In genomic region chr3:132781922-132782321, GRCh38 we compare ENCODE assay signal across 31 cellular contexts.
"Had no signal": no experiment of that assay in that cellular context is flagged by ENCODE, and none has a peak within 500 bp of the region (broad histone marks: within the 10 kb centered on the region; RNA-seq: fewer than 3 reads in every experiment).

No MANE protein-coding gene starts in this region.

- H3K4me1 ChIP-seq: foreskin keratinocyte had no signal

- DNase-seq: activated CD4-positive, alpha-beta T cell treated with anti-CD3 and anti-CD28 coated beads for 1 hour; activated CD4-positive, alpha-beta T cell treated with anti-CD3 and anti-CD28 coated beads for 4 hours; activated CD4-positive, alpha-beta T cell treated with anti-CD3 and anti-CD28 coated beads, Interleukin-2, amount 50 U/mL, for 1 hour; activated CD4-positive, alpha-beta T cell treated with anti-CD3 and anti-CD28 coated beads, Interleukin-2, amount 50 U/mL, for 48 hours; activated CD8-positive, alpha-beta memory T cell treated with anti-CD3 and anti-CD28 coated beads for 24 hours; activated CD8-positive, alpha-beta T cell treated with anti-CD3 and anti-CD28 coated beads for 36 hours; activated gamma-delta T cell; activated naive CD4-positive, alpha-beta T cell; activated naive CD4-positive, alpha-beta T cell treated with anti-CD3 and anti-CD28 coated beads, Interleukin-2, amount 10 ng/mL, durations not matched to agents 7 days and 5 days; activated T-cell treated with anti-CD3 and anti-CD28 coated beads, Interleukin-2, amount 50 U/mL, for 1 hour; activated T-cell treated with anti-CD3 and anti-CD28 coated beads, Interleukin-2, amount 50 U/mL, for 48 hours; amniotic stem cell; anterior cingulate cortex; brain microvascular endothelial cell; effector CD4-positive, alpha-beta T cell; effector memory CD8-positive, alpha-beta T cell; erythroblast; foreskin keratinocyte; gastrocnemius medialis; glutamatergic neuron; heart left ventricle; hypothalamus had no signal

- H3K4me1 Mint-ChIP-seq: activated naive CD4-positive, alpha-beta T cell treated with anti-CD3 and anti-CD28 coated beads, Interleukin-2, amount 10 ng/mL, durations not matched to agents 7 days and 5 days; central memory CD8-positive, alpha-beta T cell had no signal

- H3K4me3 Mint-ChIP-seq: activated CD8-positive, alpha-beta T cell treated with anti-CD3 and anti-CD28 coated beads for 36 hours; activated naive CD4-positive, alpha-beta T cell treated with anti-CD3 and anti-CD28 coated beads, Interleukin-2, amount 10 ng/mL, durations not matched to agents 7 days and 5 days; activated T-helper 1 cell treated with anti-CD3 and anti-CD28 coated beads, Interleukin-12 subunit alpha, Interleukin-12 subunit beta, Interleukin-2, Interleukin-4 antibody, amounts not matched to agents 30 ng/mL and 10 ng/mL and 1 ng/mL, durations not matched to agents 14 hours and 24 hours and 36 hours; central memory CD8-positive, alpha-beta T cell; dendritic cell treated with granulocyte-macrophage colony-stimulating factor and Interleukin-4, amounts not matched to agents 40 ng/mL and 50 ng/mL, for 4 days; effector memory CD8-positive, alpha-beta T cell; WTC11 had no signal

- H3K9me3 ChIP-seq: esophagus muscularis mucosa, gastrocnemius medialis, heart left ventricle had no signal

- H3K27me3 Mint-ChIP-seq: dendritic cell treated with granulocyte-macrophage colony-stimulating factor and Interleukin-4, amounts not matched to agents 40 ng/mL and 50 ng/mL, for 4 days had no signal

- H3K27ac Mint-ChIP-seq: activated CD8-positive, alpha-beta T cell treated with anti-CD3 and anti-CD28 coated beads for 36 hours; activated naive CD4-positive, alpha-beta T cell treated with anti-CD3 and anti-CD28 coated beads, Interleukin-2, amount 10 ng/mL, durations not matched to agents 7 days and 5 days; activated naive CD4-positive, alpha-beta T cell treated with anti-CD3 and anti-CD28 coated beads, Interleukin-2, amount 50 U/mL, for 72 hours; activated T-helper 1 cell treated with anti-CD3 and anti-CD28 coated beads, Interleukin-12 subunit alpha, Interleukin-12 subunit beta, Interleukin-2, Interleukin-4 antibody, amounts not matched to agents 30 ng/mL and 10 ng/mL and 1 ng/mL, durations not matched to agents 14 hours and 24 hours and 36 hours; activated T-helper 2 cell treated with anti-CD3 and anti-CD28 coated beads, Interferon-gamma antibody, Interleukin-2, Interleukin-4, amounts not matched to agents 10 μg/mL and 5 μg/mL and 100 μg/mL, durations not matched to agents 14 hours and 24 hours and 36 hours; dendritic cell treated with granulocyte-macrophage colony-stimulating factor and Interleukin-4, amounts not matched to agents 40 ng/mL and 50 ng/mL, for 4 days; effector memory CD8-positive, alpha-beta T cell; WTC11 had no signal

- H3K9me3 Mint-ChIP-seq: activated CD8-positive, alpha-beta T cell treated with anti-CD3 and anti-CD28 coated beads for 36 hours; activated naive CD4-positive, alpha-beta T cell treated with anti-CD3 and anti-CD28 coated beads, Interleukin-2, amount 10 ng/mL, durations not matched to agents 7 days and 5 days; activated naive CD4-positive, alpha-beta T cell treated with anti-CD3 and anti-CD28 coated beads, Interleukin-2, amount 50 U/mL, for 72 hours; activated T-helper 1 cell treated with anti-CD3 and anti-CD28 coated beads, Interleukin-12 subunit alpha, Interleukin-12 subunit beta, Interleukin-2, Interleukin-4 antibody, amounts not matched to agents 30 ng/mL and 10 ng/mL and 1 ng/mL, durations not matched to agents 14 hours and 24 hours and 36 hours; activated T-helper 2 cell treated with anti-CD3 and anti-CD28 coated beads, Interferon-gamma antibody, Interleukin-2, Interleukin-4, amounts not matched to agents 10 μg/mL and 5 μg/mL and 100 μg/mL, durations not matched to agents 14 hours and 24 hours and 36 hours; central memory CD8-positive, alpha-beta T cell; dendritic cell treated with granulocyte-macrophage colony-stimulating factor and Interleukin-4, amounts not matched to agents 40 ng/mL and 50 ng/mL, for 4 days; effector memory CD8-positive, alpha-beta T cell; WTC11 had no signal

- H3K36me3 Mint-ChIP-seq: activated naive CD4-positive, alpha-beta T cell treated with anti-CD3 and anti-CD28 coated beads, Interleukin-2, amount 10 ng/mL, durations not matched to agents 7 days and 5 days; activated naive CD4-positive, alpha-beta T cell treated with anti-CD3 and anti-CD28 coated beads, Interleukin-2, amount 50 U/mL, for 72 hours; WTC11 had no signal

- H3K27ac ChIP-seq: brain microvascular endothelial cell, coronary artery, esophagus muscularis mucosa, foreskin keratinocyte, gastrocnemius medialis, heart left ventricle, VCaP had no signal

- H3K4me3 ChIP-seq: coronary artery, esophagus muscularis mucosa, gastrocnemius medialis, heart left ventricle had no signal

- H3K36me3 ChIP-seq: brain microvascular endothelial cell, esophagus muscularis mucosa, gastrocnemius medialis, heart left ventricle had no signal

- H3K27me3 ChIP-seq: brain microvascular endothelial cell, esophagus muscularis mucosa, gastrocnemius medialis, heart left ventricle had no signal

- ATAC-seq: activated CD8-positive, alpha-beta T cell treated with anti-CD3 and anti-CD28 coated beads for 36 hours; activated naive CD4-positive, alpha-beta T cell treated with anti-CD3 and anti-CD28 coated beads, Interleukin-2, amount 50 U/mL, for 72 hours; effector memory CD8-positive, alpha-beta T cell; foreskin keratinocyte; gastrocnemius medialis; heart left ventricle; WTC11 had no signal
